ENCODE assay signal across 34 cellular contexts in the genomic region with DNA sequence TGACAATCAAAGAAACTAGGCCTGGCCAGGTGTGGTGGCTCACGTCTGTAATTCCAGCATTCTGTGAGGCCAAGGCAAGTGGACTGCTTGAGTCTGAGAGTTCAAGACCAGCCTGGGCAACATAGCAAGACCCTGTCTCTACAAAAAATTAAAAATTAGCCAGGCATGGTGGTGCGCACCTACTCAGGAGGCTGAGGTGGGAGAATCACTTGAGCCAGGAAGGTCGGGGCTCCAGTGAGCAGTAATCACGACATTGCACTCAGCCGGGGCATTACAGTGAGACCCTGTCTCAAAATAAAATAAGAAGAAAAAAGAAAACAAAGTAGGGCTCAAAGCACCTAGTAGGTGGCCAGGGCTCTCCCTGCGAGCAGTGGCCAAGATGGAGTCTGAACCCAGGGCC.
"Had no signal": no experiment of that assay in that cellular context is flagged by ENCODE, and none has a peak within 500 bp of the region (broad histone marks: within the 10 kb centered on the region; RNA-seq: fewer than 3 reads in every experiment).

No MANE protein-coding gene starts in this region.

- H3K4me3 Mint-ChIP-seq: activated CD4-positive, alpha-beta memory T cell treated with anti-CD3 and anti-CD28 coated beads for 36 hours; activated CD4-positive, alpha-beta T cell treated with anti-CD3 and anti-CD28 coated beads for 36 hours; activated CD4-positive, alpha-beta T cell treated with anti-CD3 and anti-CD28 coated beads, Interleukin-2, amount 10 ng/mL, durations not matched to agents 24 days and 14 days; activated naive CD4-positive, alpha-beta T cell treated with anti-CD3 and anti-CD28 coated beads for 36 hours; activated naive CD4-positive, alpha-beta T cell treated with anti-CD3 and anti-CD28 coated beads, Interleukin-2, amount 50 U/mL, for 24 hours; activated naive CD8-positive, alpha-beta T cell treated with anti-CD3 and anti-CD28 coated beads for 36 hours; activated naive CD8-positive, alpha-beta T cell treated with anti-CD3 and anti-CD28 coated beads, Interleukin-2, amount 50 U/mL, for 24 hours; activated T-cell treated with anti-CD3 and anti-CD28 coated beads, Interleukin-2, amount 50 U/mL, for 24 hours; activated T-cell treated with anti-CD3 and anti-CD28 coated beads, Interleukin-2, amount 50 U/mL, for 72 hours; endodermal cell; T-helper 17 cell; T-helper 2 cell treated with Interferon-gamma antibody and Interleukin-4, amounts not matched to agents 5 μg/mL and 100 μg/mL, for 36 hours had no signal

- H3K27me3 Mint-ChIP-seq: activated CD4-positive, alpha-beta memory T cell treated with anti-CD3 and anti-CD28 coated beads for 36 hours; activated CD4-positive, alpha-beta T cell treated with anti-CD3 and anti-CD28 coated beads for 36 hours; activated CD4-positive, alpha-beta T cell treated with anti-CD3 and anti-CD28 coated beads, Interleukin-2, amount 10 ng/mL, durations not matched to agents 24 days and 14 days; activated naive CD4-positive, alpha-beta T cell treated with anti-CD3 and anti-CD28 coated beads, Interleukin-2, amount 50 U/mL, for 24 hours; activated naive CD8-positive, alpha-beta T cell treated with anti-CD3 and anti-CD28 coated beads for 36 hours; activated naive CD8-positive, alpha-beta T cell treated with anti-CD3 and anti-CD28 coated beads, Interleukin-2, amount 50 U/mL, for 24 hours; activated T-cell treated with anti-CD3 and anti-CD28 coated beads, Interleukin-2, amount 50 U/mL, for 24 hours; T-helper 17 cell had no signal

- H3K36me3 ChIP-seq: adrenal gland, gastrocnemius medialis, WERI-Rb-1 had no signal

- H3K4me1 ChIP-seq: foreskin keratinocyte had no signal

- ATAC-seq: activated CD4-positive, alpha-beta T cell treated with anti-CD3 and anti-CD28 coated beads for 36 hours; activated naive CD8-positive, alpha-beta T cell treated with anti-CD3 and anti-CD28 coated beads, Interleukin-2, amount 50 U/mL, for 24 hours; activated T-cell treated with anti-CD3 and anti-CD28 coated beads, Interleukin-2, amount 50 U/mL, for 72 hours; body of pancreas; foreskin keratinocyte; gastrocnemius medialis; heart left ventricle; T-helper 17 cell had no signal

- H3K27ac ChIP-seq: adrenal gland, body of pancreas, esophagus muscularis mucosa, foreskin keratinocyte, gastrocnemius medialis, heart left ventricle, WERI-Rb-1 had no signal

- H3K27ac Mint-ChIP-seq: activated CD4-positive, alpha-beta memory T cell treated with anti-CD3 and anti-CD28 coated beads for 36 hours; activated CD4-positive, alpha-beta T cell treated with anti-CD3 and anti-CD28 coated beads for 36 hours; activated CD4-positive, alpha-beta T cell treated with anti-CD3 and anti-CD28 coated beads, Interleukin-2, amount 10 ng/mL, durations not matched to agents 24 days and 14 days; activated naive CD4-positive, alpha-beta T cell treated with anti-CD3 and anti-CD28 coated beads for 36 hours; activated naive CD4-positive, alpha-beta T cell treated with anti-CD3 and anti-CD28 coated beads, Interleukin-2, amount 50 U/mL, for 24 hours; activated naive CD8-positive, alpha-beta T cell treated with anti-CD3 and anti-CD28 coated beads for 36 hours; activated T-cell treated with anti-CD3 and anti-CD28 coated beads, Interleukin-2, amount 50 U/mL, for 24 hours; activated T-cell treated with anti-CD3 and anti-CD28 coated beads, Interleukin-2, amount 50 U/mL, for 72 hours; T-helper 17 cell; T-helper 2 cell treated with Interferon-gamma antibody and Interleukin-4, amounts not matched to agents 5 μg/mL and 100 μg/mL, for 36 hours had no signal

- H3K4me3 ChIP-seq: adrenal gland, body of pancreas, esophagus muscularis mucosa, gastrocnemius medialis, heart left ventricle had no signal

- H3K36me3 Mint-ChIP-seq: activated CD4-positive, alpha-beta memory T cell treated with anti-CD3 and anti-CD28 coated beads for 36 hours; activated naive CD8-positive, alpha-beta T cell treated with anti-CD3 and anti-CD28 coated beads for 36 hours had no signal

- H3K4me1 Mint-ChIP-seq: activated CD4-positive, alpha-beta T cell treated with anti-CD3 and anti-CD28 coated beads for 36 hours had no signal

- FAIRE-seq: colon had no signal

- H3K9me3 ChIP-seq: adrenal gland, body of pancreas, esophagus muscularis mucosa, gastrocnemius medialis, heart left ventricle had no signal

- DNase-seq: activated CD4-positive, alpha-beta memory T cell treated with anti-CD3 and anti-CD28 coated beads for 36 hours; activated CD4-positive, alpha-beta T cell treated with anti-CD3 and anti-CD28 coated beads for 36 hours; activated CD4-positive, alpha-beta T cell treated with anti-CD3 and anti-CD28 coated beads, Interleukin-2, amount 10 ng/mL, durations not matched to agents 24 days and 14 days; activated CD4-positive, CD25-positive, alpha-beta regulatory T cell; activated CD4-positive, CD25-positive, alpha-beta regulatory T cell treated with anti-CD3 and anti-CD28 coated beads, Interleukin-2, amount 50 U/mL, for 72 hours; activated CD8-positive, alpha-beta memory T cell treated with anti-CD3 and anti-CD28 coated beads, Interleukin-2, amount 50 U/mL, for 48 hours; activated effector memory CD4-positive, alpha-beta T cell treated with Interleukin-2 at 50 U/mL for 16 hours; activated naive CD4-positive, alpha-beta T cell treated with anti-CD3 and anti-CD28 coated beads for 36 hours; activated naive CD8-positive, alpha-beta T cell treated with anti-CD3 and anti-CD28 coated beads for 36 hours; activated naive CD8-positive, alpha-beta T cell treated with anti-CD3 and anti-CD28 coated beads, Interleukin-2, amount 50 U/mL, for 24 hours; activated T-cell treated with anti-CD3 and anti-CD28 coated beads for 4 hours; activated T-cell treated with anti-CD3 and anti-CD28 coated beads, Interleukin-2, amount 50 U/mL, for 24 hours; activated T-cell treated with anti-CD3 and anti-CD28 coated beads, Interleukin-2, amount 50 U/mL, for 72 hours; adrenal gland; amygdala; aorta; body of pancreas; caudate nucleus; cortex of kidney; effector memory CD4-positive, alpha-beta T cell; endodermal cell; erythroblast; foreskin keratinocyte; gastrocnemius medialis; glutamatergic neuron; heart left ventricle; T-helper 1 cell; T-helper 17 cell; T1000; WERI-Rb-1 had no signal

- H3K27me3 ChIP-seq: adrenal gland, body of pancreas, esophagus muscularis mucosa, foreskin keratinocyte, gastrocnemius medialis, heart left ventricle had no signal

- H3K9me3 Mint-ChIP-seq: activated CD4-positive, alpha-beta memory T cell treated with anti-CD3 and anti-CD28 coated beads for 36 hours; activated CD4-positive, alpha-beta T cell treated with anti-CD3 and anti-CD28 coated beads, Interleukin-2, amount 10 ng/mL, durations not matched to agents 24 days and 14 days; activated naive CD4-positive, alpha-beta T cell treated with anti-CD3 and anti-CD28 coated beads for 36 hours; activated naive CD4-positive, alpha-beta T cell treated with anti-CD3 and anti-CD28 coated beads, Interleukin-2, amount 50 U/mL, for 24 hours; activated naive CD8-positive, alpha-beta T cell treated with anti-CD3 and anti-CD28 coated beads for 36 hours; activated naive CD8-positive, alpha-beta T cell treated with anti-CD3 and anti-CD28 coated beads, Interleukin-2, amount 50 U/mL, for 24 hours; activated T-cell treated with anti-CD3 and anti-CD28 coated beads, Interleukin-2, amount 50 U/mL, for 24 hours; activated T-cell treated with anti-CD3 and anti-CD28 coated beads, Interleukin-2, amount 50 U/mL, for 72 hours; endodermal cell; T-helper 2 cell treated with Interferon-gamma antibody and Interleukin-4, amounts not matched to agents 5 μg/mL and 100 μg/mL, for 36 hours had no signal
